ENCODE assay signal across 1 cellular context in genomic region chr18:7566587-7567486, GRCh38.
TF ChIP-seq lines count a peak whose summit lies in the region.

TSS of gene PTPRM (plus strand) at chr18:7567316. CDS start at chr18:7567819, 503 bp downstream.

TF ChIP-seq in HepG2, 621 proteins besides CTCF, POLR2A, EP300 and RAD21 (continued from another document):
- TF ChIP-seq, protein P1, sequence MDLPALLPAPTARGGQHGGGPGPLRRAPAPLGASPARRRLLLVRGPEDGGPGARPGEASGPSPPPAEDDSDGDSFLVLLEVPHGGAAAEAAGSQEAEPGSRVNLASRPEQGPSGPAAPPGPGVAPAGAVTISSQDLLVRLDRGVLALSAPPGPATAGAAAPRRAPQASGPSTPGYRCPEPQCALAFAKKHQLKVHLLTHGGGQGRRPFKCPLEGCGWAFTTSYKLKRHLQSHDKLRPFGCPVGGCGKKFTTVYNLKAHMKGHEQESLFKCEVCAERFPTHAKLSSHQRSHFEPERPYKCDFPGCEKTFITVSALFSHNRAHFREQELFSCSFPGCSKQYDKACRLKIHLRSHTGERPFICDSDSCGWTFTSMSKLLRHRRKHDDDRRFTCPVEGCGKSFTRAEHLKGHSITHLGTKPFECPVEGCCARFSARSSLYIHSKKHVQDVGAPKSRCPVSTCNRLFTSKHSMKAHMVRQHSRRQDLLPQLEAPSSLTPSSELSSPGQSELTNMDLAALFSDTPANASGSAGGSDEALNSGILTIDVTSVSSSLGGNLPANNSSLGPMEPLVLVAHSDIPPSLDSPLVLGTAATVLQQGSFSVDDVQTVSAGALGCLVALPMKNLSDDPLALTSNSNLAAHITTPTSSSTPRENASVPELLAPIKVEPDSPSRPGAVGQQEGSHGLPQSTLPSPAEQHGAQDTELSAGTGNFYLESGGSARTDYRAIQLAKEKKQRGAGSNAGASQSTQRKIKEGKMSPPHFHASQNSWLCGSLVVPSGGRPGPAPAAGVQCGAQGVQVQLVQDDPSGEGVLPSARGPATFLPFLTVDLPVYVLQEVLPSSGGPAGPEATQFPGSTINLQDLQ (CRISPR knock-in tag; IDR thresholded peaks at IDR 0.05) = no peak
- TF ChIP-seq RORA (CRISPR knock-in tag; IDR thresholded peaks at IDR 0.05) (no peak), NFKB2 (CRISPR knock-in tag; IDR thresholded peaks at IDR 0.05; ENCODE audit: borderline replicate concordance) (peak; percentile 10; the same call in 1 of the 2 replicates), ZNF143 (CRISPR knock-in tag; IDR thresholded peaks at IDR 0.05) (no peak), MZF1 (CRISPR knock-in tag; IDR thresholded peaks at IDR 0.05; ENCODE audit: borderline replicate concordance) (no peak), ZNF674 (CRISPR knock-in tag; IDR thresholded peaks at IDR 0.05; ENCODE audit: low read depth) (no peak), YY1 (IDR thresholded peaks at IDR 0.05; ENCODE audit: insufficient read depth, insufficient replicate concordance, low read depth, low read length) (no peak), ATF1 (CRISPR knock-in tag; IDR thresholded peaks at IDR 0.05) (no peak), HNRNPL (IDR thresholded peaks at IDR 0.05; ENCODE audit: low read depth, low read length) (no peak), SKI (IDR thresholded peaks at IDR 0.05; ENCODE audit: partially characterized antibody) (peak; percentile 82), ZNF12 (CRISPR knock-in tag; IDR thresholded peaks at IDR 0.05) (no peak), RELA (CRISPR knock-in tag; IDR thresholded peaks at IDR 0.05) (no peak), CENPX (CRISPR knock-in tag; IDR thresholded peaks at IDR 0.05) (no peak), LRRFIP1 (CRISPR knock-in tag; conservative IDR thresholded peaks at IDR 0.05) (no peak), ZSCAN25 (CRISPR knock-in tag; IDR thresholded peaks at IDR 0.05) (no peak), NR2F6 (IDR thresholded peaks at IDR 0.05) (no peak), NR2F6 (CRISPR knock-in tag; IDR thresholded peaks at IDR 0.05) (0 out of 2 replicates have a peak, but pooled peaks have one; percentile 5), AHR (CRISPR knock-in tag; IDR thresholded peaks at IDR 0.05) (no peak), KAT8 (CRISPR knock-in tag; IDR thresholded peaks at IDR 0.05) (no peak), ZFP36 (IDR thresholded peaks at IDR 0.05; ENCODE audit: borderline replicate concordance, low read depth, low read length, partially characterized antibody) (no peak), MNT (IDR thresholded peaks at IDR 0.05) (no peak), IRX3 (CRISPR knock-in tag; IDR thresholded peaks at IDR 0.05; ENCODE audit: borderline replicate concordance, low read depth) (no peak)
- TF ChIP-seq, protein P2, sequence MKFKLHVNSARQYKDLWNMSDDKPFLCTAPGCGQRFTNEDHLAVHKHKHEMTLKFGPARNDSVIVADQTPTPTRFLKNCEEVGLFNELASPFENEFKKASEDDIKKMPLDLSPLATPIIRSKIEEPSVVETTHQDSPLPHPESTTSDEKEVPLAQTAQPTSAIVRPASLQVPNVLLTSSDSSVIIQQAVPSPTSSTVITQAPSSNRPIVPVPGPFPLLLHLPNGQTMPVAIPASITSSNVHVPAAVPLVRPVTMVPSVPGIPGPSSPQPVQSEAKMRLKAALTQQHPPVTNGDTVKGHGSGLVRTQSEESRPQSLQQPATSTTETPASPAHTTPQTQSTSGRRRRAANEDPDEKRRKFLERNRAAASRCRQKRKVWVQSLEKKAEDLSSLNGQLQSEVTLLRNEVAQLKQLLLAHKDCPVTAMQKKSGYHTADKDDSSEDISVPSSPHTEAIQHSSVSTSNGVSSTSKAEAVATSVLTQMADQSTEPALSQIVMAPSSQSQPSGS (CRISPR knock-in tag; IDR thresholded peaks at IDR 0.05) = 0 out of 2 replicates have a peak, but pooled peaks have one; percentile 5
